In genomic region chr11:117223741-117224685, GRCh38 we compare ENCODE assay signal across 19 cellular contexts. TPM values are rescaled to one million over a fixed set of nuclear protein-coding genes. Genes with fewer than 3 reads are reported as not detected.
DNase-seq lines count a peak whose midpoint lies in the region; ATAC-seq and TF ChIP-seq lines count a peak whose summit lies in the region.
"Had no signal": no experiment of that assay in that cellular context is flagged by ENCODE, and none has a peak within 500 bp of the region (broad histone marks: within the 10 kb centered on the region; RNA-seq: fewer than 3 reads in every experiment).

No MANE protein-coding gene starts in this region.

- peaks cover 52% of the 10 kb centered on the region for H3K36me3 Mint-ChIP-seq in activated naive CD4-positive, alpha-beta T cell treated with anti-CD3 and anti-CD28 coated beads for 36 hours (ENCODE audit: low read depth)

- peak overlapping the region; percentile 41 for H3K27ac Mint-ChIP-seq in activated naive CD4-positive, alpha-beta T cell treated with anti-CD3 and anti-CD28 coated beads for 36 hours
- H3K27ac Mint-ChIP-seq: CD8-positive, alpha-beta T cell had no signal

- TF ChIP-seq EP300 in suprapubic skin (IDR thresholded peaks at IDR 0.05): no peak

- H3K9ac ChIP-seq in mucosa of stomach (ENCODE audit: low read length): peak overlapping the region; percentile 38

- CTCF ChIA-PET in activated naive CD4-positive, alpha-beta T cell treated with anti-CD3 and anti-CD28 coated beads for 36 hours (lab: Charles Lee): interaction anchor here (1.5 to 5.6 kb wide), 2 partner anchors 13 to 43 kb away, joined by 3 to 72 read pairs; partner anchors contain the start of gene SIDT2

- DNase-seq in activated naive CD4-positive, alpha-beta T cell treated with anti-CD3 and anti-CD28 coated beads for 36 hours: no peak
- no peak for DNase-seq in activated naive CD4-positive, alpha-beta T cell treated with Interleukin-2 at 50 U/mL for 16 hours
- DNase-seq in suprapubic skin (ENCODE audit: low spot score in 2 of 2) (peak; percentile 44 to 72), MG63 (no peak), DMS53 treated with DMSO at 0.1 percent for 48 hours (lab: John Stamatoyannopoulos, UW; ENCODE audit: unreplicated experiment) (no peak)
- DNase-seq: activated gamma-delta T cell treated with Interleukin-2 at 50 U/mL for 16 hours; CD8-positive, alpha-beta T cell; effector memory CD8-positive, alpha-beta T cell; GOT3; MV-4-11; naive thymus-derived CD4-positive, alpha-beta T cell; NCI-H2081 treated with DMSO at 0.1 percent for 48 hours; NCI-H524 treated with DMSO at 0.1 percent for 48 hours; stimulated activated CD4-positive, alpha-beta T cell treated with anti-CD3 and anti-CD28 coated beads, Interleukin-2, amount 100 ng/mL, for 24 hours had no signal

- 77% methylated on average over 14 of the region's 17 CpGs for WGBS in suprapubic skin

- H3K36me3 ChIP-seq in mucosa of stomach (ENCODE audit: control insufficient read depth, insufficient read depth, low read length): peaks cover 30% of the 10 kb centered on the region
- peaks cover 82% of the 10 kb centered on the region for H3K36me3 ChIP-seq in suprapubic skin
- peaks cover 48% of the 10 kb centered on the region for H3K36me3 ChIP-seq in MG63

- H3K27ac ChIP-seq in VCaP (peak overlapping the region; percentile 34; the same call in 1 of the 2 replicates), suprapubic skin (no peak overlapping the region)

- ATAC-seq in GM18858 (IDR thresholded peaks at IDR 0.05; ENCODE audit: unreplicated experiment): no peak
- ATAC-seq: CD8-positive, alpha-beta T cell; effector memory CD8-positive, alpha-beta T cell; naive thymus-derived CD4-positive, alpha-beta T cell; SK-N-SH treated with all-trans-retinoic acid at 6 μM for 48 hours had no signal

- H3K9me3 ChIP-seq in mucosa of stomach (ENCODE audit: control insufficient read depth, low read length) (no peaks in the 10 kb centered on the region), suprapubic skin (no peaks in the 10 kb centered on the region), MG63 (no peaks in the 10 kb centered on the region)

- H3K4me1 ChIP-seq in mucosa of stomach (ENCODE audit: control insufficient read depth, insufficient read depth, low read length) (peaks cover 72% of the 10 kb centered on the region), suprapubic skin (peaks cover 45% of the 10 kb centered on the region)

- TF ChIP-seq POLR2A in suprapubic skin (IDR thresholded peaks at IDR 0.05): no peak

- intact Hi-C loops in activated naive CD4-positive, alpha-beta T cell treated with anti-CD3 and anti-CD28 coated beads for 36 hours (cut with micrococcal nuclease): no loop called here

- TF ChIP-seq CTCF in VCaP (conservative IDR thresholded peaks at IDR 0.05): no peak
- TF ChIP-seq CTCF in suprapubic skin (IDR thresholded peaks at IDR 0.05): no peak

- H3K27me3 Mint-ChIP-seq in activated naive CD4-positive, alpha-beta T cell treated with anti-CD3 and anti-CD28 coated beads for 36 hours (ENCODE audit: low read depth): no peaks in the 10 kb centered on the region
- H3K27me3 Mint-ChIP-seq: brain; effector memory CD8-positive, alpha-beta T cell; naive thymus-derived CD4-positive, alpha-beta T cell had no signal

- no peaks in the 10 kb centered on the region for H3K9me3 Mint-ChIP-seq in activated naive CD4-positive, alpha-beta T cell treated with anti-CD3 and anti-CD28 coated beads for 36 hours
- H3K9me3 Mint-ChIP-seq: brain; CD8-positive, alpha-beta T cell; effector memory CD8-positive, alpha-beta T cell; naive thymus-derived CD4-positive, alpha-beta T cell had no signal

- H3K4me3 ChIP-seq in mucosa of stomach (ENCODE audit: low read length) (peak overlapping the region; percentile 7), suprapubic skin (no peak overlapping the region), MG63 (no peak overlapping the region)

- no peak overlapping the region for H3K4me3 Mint-ChIP-seq in activated naive CD4-positive, alpha-beta T cell treated with anti-CD3 and anti-CD28 coated beads for 36 hours
- H3K4me3 Mint-ChIP-seq: brain; CD8-positive, alpha-beta T cell; effector memory CD8-positive, alpha-beta T cell; naive thymus-derived CD4-positive, alpha-beta T cell had no signal

- H3K27me3 ChIP-seq in mucosa of stomach (ENCODE audit: control insufficient read depth, insufficient read depth, low read length) (no peaks in the 10 kb centered on the region), suprapubic skin (no peaks in the 10 kb centered on the region), MG63 (no peaks in the 10 kb centered on the region)

- peaks cover 15% of the 10 kb centered on the region for H3K4me1 Mint-ChIP-seq in activated naive CD4-positive, alpha-beta T cell treated with anti-CD3 and anti-CD28 coated beads for 36 hours (ENCODE audit: low read depth)

RNA-seq across cellular contexts. Expression of gene PCSK7, which starts 7.9 kb away (rescaled TPM):
- 10 to 100 TPM; 97.6 to 97.9 TPM for total RNA-seq in activated naive CD4-positive, alpha-beta T cell treated with anti-CD3 and anti-CD28 coated beads for 36 hours
- 100 to 1,000 TPM in 1 of 4 donors, 10 to 100 TPM in 3; 56.7 to 113 (median 73.3) TPM for total RNA-seq in suprapubic skin
- 24.9 and 26.7 TPM in 2 replicates for total RNA-seq in MG63 (2014; rRNA removed; shearing (Covaris generic); ENCODE audit: low replicate concordance)

RNA-seq across cellular contexts. Expression of gene RNF214, which starts 8.5 kb away (rescaled TPM):
- total RNA-seq in activated naive CD4-positive, alpha-beta T cell treated with anti-CD3 and anti-CD28 coated beads for 36 hours: 10 to 100 TPM; 14.0 to 14.4 TPM
- 10 to 100 TPM in 3 of 4 donors, 1 to 10 TPM in 1; 6.7 to 22.9 (median 12.2) TPM for total RNA-seq in suprapubic skin
- 1.3 and 2.4 TPM in 2 replicates for total RNA-seq in MG63 (2014; rRNA removed; shearing (Covaris generic); ENCODE audit: low replicate concordance)

RNA-seq across cellular contexts. Expression of gene TAGLN, which starts 24.8 kb away (rescaled TPM):
- total RNA-seq in activated naive CD4-positive, alpha-beta T cell treated with anti-CD3 and anti-CD28 coated beads for 36 hours: 1 to 10 TPM; 2.1 to 2.2 TPM
- 100 to 1,000 TPM; 190 to 216 (median 199) TPM for total RNA-seq in suprapubic skin
- 0.44 and 0.92 TPM in 2 replicates for total RNA-seq in MG63 (2014; rRNA removed; shearing (Covaris generic); ENCODE audit: low replicate concordance)

RNA-seq across cellular contexts. Expression of gene SIDT2, which starts 45.5 kb away (rescaled TPM):
- 10 to 100 TPM; 23.9 to 25.6 TPM for total RNA-seq in activated naive CD4-positive, alpha-beta T cell treated with anti-CD3 and anti-CD28 coated beads for 36 hours
- 100 to 1,000 TPM in 1 of 4 donors, 10 to 100 TPM in 3; 42.6 to 130 (median 74.7) TPM for total RNA-seq in suprapubic skin
- 2.7 and 19.8 TPM in 2 replicates for total RNA-seq in MG63 (2014; rRNA removed; shearing (Covaris generic); ENCODE audit: low replicate concordance)

Comparison
In these comparisons a context has a peak if more than half of its experiments do, and no peak if none do; other contexts are left out.
1. DNase-seq: peak in suprapubic skin (2 of 2); none in activated naive CD4-positive, alpha-beta T cell treated with anti-CD3 and anti-CD28 coated beads for 36 hours (single experiment), activated naive CD4-positive, alpha-beta T cell treated with Interleukin-2 at 50 U/mL for 16 hours (single experiment), MG63 (single experiment) and DMS53 treated with DMSO at 0.1 percent for 48 hours (single experiment).
2. RNA of gene TAGLN, which starts 24.8 kb away (total RNA-seq): 190 to 216 TPM in suprapubic skin; 2.1 to 2.2 TPM in activated naive CD4-positive, alpha-beta T cell treated with anti-CD3 and anti-CD28 coated beads for 36 hours and 0.44 to 0.92 TPM in MG63; every median in the first group is over 10 times any median in the second.